Comparison of ENCODE assay signal across 8 cellular contexts in genomic region chr14:58072288-58073071, GRCh38.
DNase-seq lines count a peak whose midpoint lies in the region; ATAC-seq and TF ChIP-seq lines count a peak whose summit lies in the region.

No MANE protein-coding gene starts in this region.

- ATAC-seq in GM19395 (IDR thresholded peaks at IDR 0.05; ENCODE audit: unreplicated experiment) (peak; percentile 91), aorta (ENCODE audit: low FRiP score) (peak; percentile 91)

- H3K4me2 ChIP-seq in osteoblast (ENCODE audit: insufficient read depth, low read length): peak overlapping the region; percentile 57

- H3K36me3 ChIP-seq in osteoblast (ENCODE audit: insufficient read depth, low read length) (no peaks in the 10 kb centered on the region), aorta (ENCODE audit: control insufficient read depth in 1 of 2, insufficient read depth in 2 of 2, low read length in 1 of 2) (no peaks in the 10 kb centered on the region)

- no peaks in the 10 kb centered on the region for H4K20me1 ChIP-seq in osteoblast (ENCODE audit: insufficient read depth, low read length)

- intact Hi-C loops in aorta (cut with DNase I): loop anchor here (1.0 to 10.0 kb wide), 9 partner anchors 98 to 585 kb away; no protein-coding TSS in a partner anchor

- H3K4me1 ChIP-seq in osteoblast (ENCODE audit: insufficient read depth, low read length) (peaks cover 7% of the 10 kb centered on the region), aorta (ENCODE audit: control insufficient read depth in 1 of 2, insufficient read depth in 2 of 2, low read length in 2 of 2) (peaks cover 0 to 2% of the 10 kb centered on the region in 2 donors)

- H3K27ac ChIP-seq in osteoblast (ENCODE audit: low read depth, low read length) (no peak overlapping the region), aorta (ENCODE audit: low read depth in 1 of 2, low read length in 2 of 2) (no peak overlapping the region)

- H3K27me3 ChIP-seq in osteoblast (ENCODE audit: insufficient read depth, low read length) (no peaks in the 10 kb centered on the region), aorta (ENCODE audit: control insufficient read depth in 1 of 2, insufficient read depth in 2 of 2, low read length in 1 of 2) (no peaks in the 10 kb centered on the region)

- TF ChIP-seq CTCF in osteoblast (IDR thresholded peaks at IDR 0.05; ENCODE audit: extremely low read depth, low read depth, low read length): peak; percentile 70

- H3K4me3 ChIP-seq in osteoblast (ENCODE audit: insufficient read depth, low read length) (no peak overlapping the region), aorta (ENCODE audit: low read length in 2 of 2) (no peak overlapping the region)

- peak; percentile 47 for DNase-seq in COR-L47 (lab: John Stamatoyannopoulos, UW)
- DNase-seq in HS-5 (ENCODE audit: low read depth): peak; percentile 11
- DNase-seq in NCI-H748 treated with DMSO at 0.1 percent for 48 hours (lab: John Stamatoyannopoulos, UW): peak; percentile 59
- DNase-seq in activated T-cell treated with anti-CD3 and anti-CD28 coated beads for 48 hours (ENCODE audit: low read depth): peak; percentile 12
- peak; percentile 45 for DNase-seq in foreskin melanocyte
- DNase-seq in osteoblast (ENCODE audit: insufficient read length, low spot score, missing footprints): peak; percentile 58
- no peak for DNase-seq in aorta

- 32 to 37% methylated on average over 17 of the region's 17 CpGs for WGBS in aorta, 2 donors

- no peaks in the 10 kb centered on the region for H3K9me3 ChIP-seq in osteoblast (ENCODE audit: low read depth, low read length)
- no peaks in the 10 kb centered on the region for H3K9me3 ChIP-seq in aorta (ENCODE audit: control insufficient read depth, low read length)

- no peaks in the 10 kb centered on the region for H3K79me2 ChIP-seq in osteoblast (ENCODE audit: insufficient read depth, low read length)

- no peak overlapping the region for H2AFZ ChIP-seq in osteoblast (ENCODE audit: low read length)

Comparison
In these comparisons a context has a peak if more than half of its experiments do, and no peak if none do; other contexts are left out.
1. DNase-seq: peak in COR-L47 (single experiment), HS-5 (single experiment), NCI-H748 treated with DMSO at 0.1 percent for 48 hours (single experiment), activated T-cell treated with anti-CD3 and anti-CD28 coated beads for 48 hours (single experiment), foreskin melanocyte (single experiment) and osteoblast (single experiment); none in aorta (0 of 2).